ENCODE assay signal across 18 cellular contexts in genomic region chr4:84298023-84298718, GRCh38.
A peak's percentile ranks its signal among the peaks of the same experiment; 100 is the strongest.
DNase-seq lines count a peak whose midpoint lies in the region; ATAC-seq and TF ChIP-seq lines count a peak whose summit lies in the region.
"Had no signal": no experiment of that assay in that cellular context is flagged by ENCODE, and none has a peak within 500 bp of the region (broad histone marks: within the 10 kb centered on the region; RNA-seq: fewer than 3 reads in every experiment).

No MANE protein-coding gene starts in this region.

- H3K4me3 Mint-ChIP-seq in endodermal cell (peak overlapping the region; percentile 57), H9 (no peak overlapping the region; a peak in 2 of 5 replicates)

- H3K79me1 ChIP-seq in H9 (ENCODE audit: insufficient read depth, low read depth, low read length, poor library complexity, severe bottlenecking): no peaks in the 10 kb centered on the region

- H2BK20ac ChIP-seq in H9 (ENCODE audit: low read depth, low read length, poor library complexity, severe bottlenecking): no peak overlapping the region

- H2BK5ac ChIP-seq in H9 (ENCODE audit: insufficient read length, low read length): no peak overlapping the region

- H3K27me3 ChIP-seq in endodermal cell (ENCODE audit: control insufficient read depth, insufficient read depth, low read length, poor library complexity, severe bottlenecking): no peaks in the 10 kb centered on the region
- H3K27me3 ChIP-seq in H9 (ENCODE audit: insufficient read depth, low read length): no peaks in the 10 kb centered on the region

- DNase-seq in NCI-H1105 treated with DMSO at 0.1 percent for 48 hours (lab: John Stamatoyannopoulos, UW): peak; percentile 24
- DNase-seq in NCI-H1105 (lab: John Stamatoyannopoulos, UW): no peak
- peak; percentile 4 for DNase-seq in HT-29 (ENCODE audit: low spot score)
- DNase-seq in endodermal cell: no peak
- DNase-seq in activated CD8-positive, alpha-beta memory T cell treated with anti-CD3 and anti-CD28 coated beads, Interleukin-2, amount 50 U/mL, for 48 hours: no peak
- DNase-seq in H9: no peak
- DNase-seq in left ventricle myocardium superior: no peak
- DNase-seq: 8988T, DMS79, H7, NCI-H1694 treated with DMSO at 0.1 percent for 48 hours, NCI-H2081 treated with DMSO at 0.1 percent for 48 hours, NCI-H446, NCI-H69 had no signal

- no peak overlapping the region for H3K27ac ChIP-seq in endodermal cell (ENCODE audit: low read depth, low read length)
- no peak overlapping the region for H3K27ac ChIP-seq in H9 (ENCODE audit: insufficient read length, low read depth, low read length)
- H3K27ac ChIP-seq: C4-2B, KMS-11, SJSA1 had no signal

- H3K9me3 ChIP-seq in endodermal cell (ENCODE audit: control insufficient read depth, low read length) (no peaks in the 10 kb centered on the region), H9 (ENCODE audit: control insufficient read depth, low read depth, low read length) (no peaks in the 10 kb centered on the region)
- H3K9me3 ChIP-seq: SJSA1 had no signal

- H3K56ac ChIP-seq in H9 (ENCODE audit: insufficient read length, low read depth, low read length): no peak overlapping the region

- H4K91ac ChIP-seq in H9 (ENCODE audit: insufficient read length, low read depth, low read length): no peak overlapping the region

- H3K27ac Mint-ChIP-seq in endodermal cell: no peak overlapping the region
- H3K27ac Mint-ChIP-seq in H9: no peak overlapping the region

- H2BK120ac ChIP-seq in H9 (ENCODE audit: low read depth, low read length, poor library complexity, severe bottlenecking): no peak overlapping the region

- no peak overlapping the region for H3K18ac ChIP-seq in H9 (ENCODE audit: insufficient read length, low read depth, low read length)

- H3K27me3 Mint-ChIP-seq in endodermal cell (ENCODE audit: insufficient read depth) (no peaks in the 10 kb centered on the region), H9 (ENCODE audit: low read depth) (no peaks in the 10 kb centered on the region; the same call in 1 of the 2 replicates)

- H3K9ac ChIP-seq in endodermal cell (ENCODE audit: extremely low read depth, low read length, poor library complexity, severe bottlenecking) (no peak overlapping the region), H9 (ENCODE audit: extremely low read depth, insufficient read length, low read length) (no peak overlapping the region)
- H3K9ac ChIP-seq: KMS-11 had no signal

- no peak overlapping the region for H3K14ac ChIP-seq in H9 (ENCODE audit: insufficient read depth, low read length)

- H2AK5ac ChIP-seq in H9 (ENCODE audit: insufficient read length, low read length): no peak overlapping the region

- no peak overlapping the region for H3K23ac ChIP-seq in H9 (ENCODE audit: insufficient read length, low read depth, low read length)

- H4K8ac ChIP-seq in H9 (replicated peaks; ENCODE audit: insufficient read length, low read depth, low read length): no peak overlapping the region

- H3K36me3 ChIP-seq in endodermal cell (ENCODE audit: control insufficient read depth, insufficient read depth, low read length): no peaks in the 10 kb centered on the region
- H3K36me3 ChIP-seq: SJSA1 had no signal

- H3K36me3 Mint-ChIP-seq in endodermal cell (ENCODE audit: low read depth) (peaks cover 3% of the 10 kb centered on the region), H9 (ENCODE audit: insufficient read depth in 1 of 3, low read depth in 3 of 3) (peaks cover 6 to 12% (median 10%) of the 10 kb centered on the region in 3 experiments; a peak in 6 of 7 replicates)

- TF ChIP-seq CTCF in endodermal cell (conservative IDR thresholded peaks at IDR 0.05) (no peak), H9 (conservative IDR thresholded peaks at IDR 0.05) (no peak)

- no peaks in the 10 kb centered on the region for H4K20me1 ChIP-seq in H9 (ENCODE audit: control insufficient read depth, insufficient read depth, insufficient read length)

- no peaks in the 10 kb centered on the region for H3K4me1 Mint-ChIP-seq in endodermal cell
- H3K4me1 Mint-ChIP-seq in H9: peaks cover 15 to 17% of the 10 kb centered on the region in 2 experiments; a peak in 3 of 4 replicates

- H2BK12ac ChIP-seq in H9 (ENCODE audit: insufficient read length, low read depth, low read length): no peak overlapping the region

- H3K9me3 Mint-ChIP-seq in endodermal cell (peaks cover 15% of the 10 kb centered on the region), H9 (peaks cover 7 to 12% of the 10 kb centered on the region in 2 experiments)

- no peak overlapping the region for H4K5ac ChIP-seq in H9 (ENCODE audit: insufficient read length, low read depth, low read length)

- no peaks in the 10 kb centered on the region for H3K23me2 ChIP-seq in H9 (ENCODE audit: insufficient read length, low read depth, low read length, poor library complexity, severe bottlenecking)

- no peak overlapping the region for H3K4me2 ChIP-seq in H9 (ENCODE audit: insufficient read depth, insufficient read length, low read length)
- H3K4me2 ChIP-seq: KMS-11 had no signal

- H3K4me1 ChIP-seq in endodermal cell (ENCODE audit: control insufficient read depth, insufficient read depth, low read length): no peaks in the 10 kb centered on the region
- H3K4me1 ChIP-seq in H9 (ENCODE audit: insufficient read depth, low read length): no peaks in the 10 kb centered on the region
- H3K4me1 ChIP-seq: SJSA1 had no signal

- intact Hi-C loops in left ventricle myocardium superior (cut with micrococcal nuclease): no loop called here

- no peaks in the 10 kb centered on the region for H3K79me2 ChIP-seq in H9 (ENCODE audit: insufficient read depth, low read length)

- no peak overlapping the region for H2AFZ ChIP-seq in H9 (ENCODE audit: low read length)

- ATAC-seq in left ventricle myocardium superior: no peak
- ATAC-seq: Panc1 had no signal

- no peak overlapping the region for H3T11ph ChIP-seq in H9 (ENCODE audit: low read length)

- 77% methylated on average over 2 of the region's 2 CpGs; no CpG with 5 or more reads in 1 of the 2 experiments for WGBS in endodermal cell (ENCODE audit: insufficient coverage in 1 of 2, insufficient read length in 1 of 2), 2 experiments
- no CpG with 5 or more reads among the region's 2 CpGs for WGBS in H9 (ENCODE audit: extremely low coverage, insufficient read length, low lambda C conversion rate)

- H3K4me3 ChIP-seq in endodermal cell (ENCODE audit: low read length): no peak overlapping the region
- H3K4me3 ChIP-seq: SJSA1 had no signal

- H3K4ac ChIP-seq in H9 (ENCODE audit: low read depth, low read length): no peak overlapping the region

- no peak overlapping the region for H2BK15ac ChIP-seq in H9 (ENCODE audit: low read depth, low read length)

Comparison
In these comparisons a context has a peak if more than half of its experiments do, and no peak if none do; other contexts are left out.
1. DNase-seq: peak in NCI-H1105 treated with DMSO at 0.1 percent for 48 hours (single experiment) and HT-29 (single experiment); none in NCI-H1105 (single experiment), endodermal cell (single experiment), activated CD8-positive, alpha-beta memory T cell treated with anti-CD3 and anti-CD28 coated beads, Interleukin-2, amount 50 U/mL, for 48 hours (single experiment), H9 (single experiment) and left ventricle myocardium superior (single experiment).